24 cellular contexts compared by ENCODE assay signal in the genomic region with DNA sequence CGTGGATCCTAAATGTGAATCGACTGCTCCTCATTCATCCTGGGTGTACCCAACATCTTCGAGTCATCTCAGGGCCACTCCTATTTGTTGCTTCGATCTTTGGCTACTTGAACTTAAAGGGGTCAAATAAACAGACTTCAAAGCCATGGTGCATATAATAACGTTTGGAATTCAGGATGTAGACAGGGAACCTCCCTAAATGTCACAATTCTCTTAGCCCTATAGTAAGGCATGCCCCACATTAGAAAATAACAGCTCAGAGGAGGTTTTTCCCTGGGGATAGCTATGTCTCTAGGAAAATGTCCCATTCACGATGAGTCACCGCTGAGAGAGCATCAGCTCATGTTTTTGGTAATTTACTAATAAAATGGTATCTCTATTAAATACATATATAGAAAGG. TPM values are rescaled to one million over a fixed set of nuclear protein-coding genes. Genes with fewer than 3 reads are reported as not detected.
DNase-seq lines count a peak whose midpoint lies in the region; ATAC-seq and TF ChIP-seq lines count a peak whose summit lies in the region.
"Had no signal": no experiment of that assay in that cellular context is flagged by ENCODE, and none has a peak within 500 bp of the region (broad histone marks: within the 10 kb centered on the region; RNA-seq: fewer than 3 reads in every experiment).

No MANE protein-coding gene starts in this region.

- H3K4me1 ChIP-seq in breast epithelium = peaks cover 0 to 3% of the 10 kb centered on the region in 2 donors
- H3K4me1 ChIP-seq in uterus = no peaks in the 10 kb centered on the region
- H3K4me1 ChIP-seq: SJCRH30 had no signal

- BruUV-seq in MCF 10A (replicated peaks; lab: Mats Ljungman, UMichigan) = no TSS peak

- H3K27ac Mint-ChIP-seq in MCF 10A (ENCODE audit: low read depth, unreplicated experiment) = no peak overlapping the region
- H3K27ac Mint-ChIP-seq: CD8-positive, alpha-beta memory T cell; H9; naive thymus-derived CD8-positive, alpha-beta T cell; stimulated activated naive B cell treated with anti-CD40 and anti-IgM and Interleukin-4, amounts not matched to agents 10 μg/mL and 1 μg/mL and 100 μg/mL, for 72 hours had no signal

- no peak overlapping the region for H3K4me3 Mint-ChIP-seq in MCF 10A (ENCODE audit: unreplicated experiment)
- H3K4me3 Mint-ChIP-seq: CD8-positive, alpha-beta memory T cell; H9; naive thymus-derived CD8-positive, alpha-beta T cell; stimulated activated naive B cell treated with anti-CD40 and anti-IgM and Interleukin-4, amounts not matched to agents 10 μg/mL and 1 μg/mL and 100 μg/mL, for 72 hours had no signal

- H3K27ac ChIP-seq in breast epithelium (peak overlapping the region in 1 of 2 donors; percentile 79), uterus (no peak overlapping the region)
- H3K27ac ChIP-seq: 22Rv1, lower lobe of right lung, SJCRH30, spleen, upper lobe of left lung had no signal

- intact Hi-C loops in MCF 10A (cut with micrococcal nuclease) = no loop called here
- intact Hi-C loops in breast epithelium (cut with DNase I; ENCODE audit: low total_unique reads) = no loop called here
- intact Hi-C loops in uterus (cut with DNase I; ENCODE audit: low total_unique reads) = no loop called here

- H3K4me3 ChIP-seq in breast epithelium = no peak overlapping the region
- H3K4me3 ChIP-seq in uterus = no peak overlapping the region
- H3K4me3 ChIP-seq: lower lobe of right lung, SJCRH30, spleen, upper lobe of left lung had no signal

- TF ChIP-seq POLR2A in breast epithelium (IDR thresholded peaks at IDR 0.05) (no peak), uterus (IDR thresholded peaks at IDR 0.05) (no peak)

- DNase-seq in MCF 10A (ENCODE audit: unreplicated experiment) (peak; percentile 61), breast epithelium (ENCODE audit: low spot score in 2 of 2) (no peak), SW480 (ENCODE audit: low spot score) (peak; percentile 45), fibroblast of peridontal ligament (ENCODE audit: extremely low read depth) (peak; percentile 66), GM20000 (ENCODE audit: low spot score) (no peak), uterus (no peak), NCI-H2081 treated with DMSO at 0.1 percent for 48 hours (lab: John Stamatoyannopoulos, UW) (no peak)
- DNase-seq: activated CD8-positive, alpha-beta memory T cell treated with anti-CD3 and anti-CD28 coated beads, Interleukin-2, amount 50 U/mL, for 4 hours; activated naive CD4-positive, alpha-beta T cell; CD8-positive, alpha-beta memory T cell; foreskin melanocyte; H9; lower lobe of right lung; MM.1S; naive thymus-derived CD8-positive, alpha-beta T cell; NCI-H1694 treated with DMSO at 0.1 percent for 48 hours; NCI-H446 treated with DMSO at 0.1 percent for 48 hours; posterior cingulate gyrus; SJCRH30; stimulated activated naive B cell treated with anti-CD40 and anti-IgM and Interleukin-4, amounts not matched to agents 10 μg/mL and 1 μg/mL and 100 μg/mL, for 72 hours; upper lobe of left lung had no signal

- CTCF ChIA-PET in MCF 10A (lab: Yijun Ruan, JAX) = interaction anchor here (0.7 to 1.7 kb wide), 4 partner anchors 18 to 396 kb away, joined by 3 to 5 read pairs (median 3); no protein-coding TSS in a partner anchor

- H3K36me3 ChIP-seq in breast epithelium (no peaks in the 10 kb centered on the region), uterus (no peaks in the 10 kb centered on the region)
- H3K36me3 ChIP-seq: lower lobe of right lung, SJCRH30, spleen, upper lobe of left lung had no signal

- H3K36me3 Mint-ChIP-seq in MCF 10A (ENCODE audit: insufficient read depth, unreplicated experiment) = no peaks in the 10 kb centered on the region
- H3K36me3 Mint-ChIP-seq: CD8-positive, alpha-beta memory T cell; naive thymus-derived CD8-positive, alpha-beta T cell; stimulated activated naive B cell treated with anti-CD40 and anti-IgM and Interleukin-4, amounts not matched to agents 10 μg/mL and 1 μg/mL and 100 μg/mL, for 72 hours had no signal

- H3K9me3 Mint-ChIP-seq in MCF 10A (ENCODE audit: unreplicated experiment) = no peaks in the 10 kb centered on the region
- H3K9me3 Mint-ChIP-seq: H9; naive thymus-derived CD8-positive, alpha-beta T cell; stimulated activated naive B cell treated with anti-CD40 and anti-IgM and Interleukin-4, amounts not matched to agents 10 μg/mL and 1 μg/mL and 100 μg/mL, for 72 hours had no signal

- H3K27me3 ChIP-seq in breast epithelium = no peaks in the 10 kb centered on the region
- H3K27me3 ChIP-seq in uterus = no peaks in the 10 kb centered on the region
- H3K27me3 ChIP-seq: SJCRH30, upper lobe of left lung had no signal

- TF ChIP-seq CTCF in MCF 10A (IDR thresholded peaks at IDR 0.05; ENCODE audit: unreplicated experiment) (no peak), breast epithelium (IDR thresholded peaks at IDR 0.05) (no peak), GM20000 (IDR thresholded peaks at IDR 0.05; ENCODE audit: extremely low read depth, missing control alignments) (no peak), uterus (IDR thresholded peaks at IDR 0.05) (no peak)

- peaks cover 22% of the 10 kb centered on the region for H3K4me1 Mint-ChIP-seq in MCF 10A (ENCODE audit: insufficient read depth, unreplicated experiment)
- H3K4me1 Mint-ChIP-seq: CD8-positive, alpha-beta memory T cell; naive thymus-derived CD8-positive, alpha-beta T cell had no signal

- POLR2A ChIA-PET in MCF 10A (lab: Yijun Ruan, JAX) = interaction anchor here (0.5 to 2.3 kb wide), 5 partner anchors 22 to 335 kb away, joined by 4 to 10 read pairs (median 6); no protein-coding TSS in a partner anchor

- no peaks in the 10 kb centered on the region for H3K27me3 Mint-ChIP-seq in MCF 10A (ENCODE audit: insufficient read depth, unreplicated experiment)

- no peaks in the 10 kb centered on the region for H3K9me3 ChIP-seq in breast epithelium
- no peaks in the 10 kb centered on the region for H3K9me3 ChIP-seq in uterus
- H3K9me3 ChIP-seq: lower lobe of right lung, SJCRH30, spleen, upper lobe of left lung had no signal

- no peak for ATAC-seq in HG02973 (IDR thresholded peaks at IDR 0.05; ENCODE audit: unreplicated experiment)
- ATAC-seq: lower lobe of right lung; naive thymus-derived CD8-positive, alpha-beta T cell; stimulated activated naive B cell treated with anti-CD40 and anti-IgM and Interleukin-4, amounts not matched to agents 10 μg/mL and 1 μg/mL and 100 μg/mL, for 72 hours had no signal

RNA-seq across cellular contexts. Expression of a gene that starts 54.8 kb away (rescaled TPM):
- total RNA-seq in MCF 10A (2022) (0.12 and 0.56 TPM in 2 replicates), breast epithelium (10 to 100 TPM in 1 of 3 donors, 1 to 10 TPM in 2; 3.5 to 11.1 (median 6.2) TPM), uterus (1 to 10 TPM; 2.2 to 8.5 (median 4.4) TPM)
- total RNA-seq: CD8-positive, alpha-beta memory T cell; naive thymus-derived CD8-positive, alpha-beta T cell had no signal

Comparison
In these comparisons a context has a peak if more than half of its experiments do, and no peak if none do; other contexts are left out.
1. DNase-seq: peak in MCF 10A (single experiment), SW480 (single experiment) and fibroblast of peridontal ligament (single experiment); none in breast epithelium (0 of 2), GM20000 (single experiment), uterus (0 of 2) and NCI-H2081 treated with DMSO at 0.1 percent for 48 hours (single experiment).